8 cellular contexts compared by ENCODE assay signal in genomic region chr4:47031713-47032404, GRCh38. TPM values are rescaled to one million over a fixed set of nuclear protein-coding genes. Genes with fewer than 3 reads are reported as not detected.
A peak's percentile ranks its signal among the peaks of the same experiment; 100 is the strongest.
DNase-seq lines count a peak whose midpoint lies in the region; ATAC-seq and TF ChIP-seq lines count a peak whose summit lies in the region.

No MANE protein-coding gene starts in this region.

- H3K4ac ChIP-seq in neuronal stem cell (ENCODE audit: low read length): no peak overlapping the region

- H2AK5ac ChIP-seq in neuronal stem cell (ENCODE audit: low read depth, low read length): no peak overlapping the region

- H3K18ac ChIP-seq in neuronal stem cell (ENCODE audit: low read length): no peak overlapping the region

- H3K23ac ChIP-seq in neuronal stem cell (ENCODE audit: low read depth, low read length, poor library complexity): peak overlapping the region; percentile 17

- H3K9me3 ChIP-seq in fibroblast of lung (ENCODE audit: control insufficient read depth, insufficient read depth, low read depth, low read length) (no peaks in the 10 kb centered on the region), neuronal stem cell (replicated peaks in 1 of 2; ENCODE audit: control insufficient read depth in 2 of 2, insufficient read depth in 1 of 2, low read depth in 1 of 2, low read length in 2 of 2) (no peaks in the 10 kb centered on the region)

- H3K4me2 ChIP-seq in fibroblast of lung (ENCODE audit: extremely low read depth, insufficient read depth, low read length) (peak overlapping the region; percentile 76), neuronal stem cell (ENCODE audit: insufficient read depth, low read length, poor library complexity, severe bottlenecking) (peak overlapping the region; percentile 84)

- H2BK15ac ChIP-seq in neuronal stem cell (ENCODE audit: low read length): no peak overlapping the region

- H3K4me3 ChIP-seq in fibroblast of lung (replicated peaks in 1 of 4; ENCODE audit: control extremely low read depth in 1 of 4, insufficient read depth in 1 of 4, low read depth in 3 of 4, low read length in 4 of 4) (peak overlapping the region; percentile 38 to 84 (median 50)), neuronal stem cell (ENCODE audit: low read length in 2 of 2) (peak overlapping the region; percentile 40 to 87)

- H3K27me3 ChIP-seq in fibroblast of lung (ENCODE audit: control insufficient read depth, insufficient read depth, low read length) (peaks cover 4% of the 10 kb centered on the region), neuronal stem cell (ENCODE audit: control insufficient read depth in 3 of 3, insufficient read depth in 3 of 3, low read depth in 1 of 3, low read length in 3 of 3) (peaks cover 0 to 34% (median 4%) of the 10 kb centered on the region in 3 experiments)

- H2BK120ac ChIP-seq in neuronal stem cell (ENCODE audit: low read depth, low read length): no peak overlapping the region

- no peak overlapping the region for H2BK5ac ChIP-seq in neuronal stem cell (ENCODE audit: low read length)

- ATAC-seq in SK-N-SH treated with all-trans-retinoic acid at 6 μM for 48 hours: peak; percentile 29

- H3K79me2 ChIP-seq in fibroblast of lung (ENCODE audit: control insufficient read depth, insufficient read depth, low read length): no peaks in the 10 kb centered on the region

- TF ChIP-seq CTCF in fibroblast of lung (conservative IDR thresholded peaks at IDR 0.05 in 1 of 2, IDR thresholded peaks at IDR 0.05 in 1 of 2; ENCODE audit: low read depth in 1 of 2, low read length in 2 of 2): no peak

- H3K79me1 ChIP-seq in neuronal stem cell (ENCODE audit: low read depth, low read length): no peaks in the 10 kb centered on the region

- H4K91ac ChIP-seq in neuronal stem cell (ENCODE audit: low read depth, low read length, poor library complexity): no peak overlapping the region

- H2BK12ac ChIP-seq in neuronal stem cell (ENCODE audit: low read length): no peak overlapping the region

- no peak overlapping the region for H3K27ac ChIP-seq in fibroblast of lung (ENCODE audit: insufficient read depth, low read length)
- no peak overlapping the region for H3K27ac ChIP-seq in neuronal stem cell (replicated peaks; ENCODE audit: low read length)

- DNase-seq in activated effector memory CD4-positive, alpha-beta T cell treated with anti-CD3 and anti-CD28 coated beads, Interleukin-2, amount 50 U/mL, for 16 hours: peak; percentile 62
- no peak for DNase-seq in activated effector memory CD4-positive, alpha-beta T cell treated with Interleukin-2 at 50 U/mL for 16 hours
- DNase-seq in fibroblast of lung (ENCODE audit: low read depth in 2 of 2) (no peak), neuronal stem cell (ENCODE audit: low spot score) (no peak), germinal center (ENCODE audit: low spot score) (no peak), occipital lobe (lab: John Stamatoyannopoulos, UW) (no peak), T1000 (lab: John Stamatoyannopoulos, UW) (no peak)

- no peak overlapping the region for H4K8ac ChIP-seq in neuronal stem cell (ENCODE audit: low read depth, low read length)

- H3K4me1 ChIP-seq in fibroblast of lung (ENCODE audit: control insufficient read depth, extremely low read depth, insufficient read depth, low read length) (no peaks in the 10 kb centered on the region), neuronal stem cell (ENCODE audit: control insufficient read depth in 2 of 2, insufficient read depth in 1 of 2, low read depth in 1 of 2, low read length in 2 of 2) (peaks cover 2 to 10% of the 10 kb centered on the region in 2 donors)

- no peak overlapping the region for H3K9ac ChIP-seq in fibroblast of lung (ENCODE audit: insufficient read depth, low read length)
- no peak overlapping the region for H3K9ac ChIP-seq in neuronal stem cell (ENCODE audit: low read depth, low read length, poor library complexity)

- H2AFZ ChIP-seq in fibroblast of lung (ENCODE audit: low read length) (peak overlapping the region; percentile 58), neuronal stem cell (ENCODE audit: low read length) (peak overlapping the region; percentile 90)

- H3K36me3 ChIP-seq in fibroblast of lung (ENCODE audit: control insufficient read depth, insufficient read depth, low read length) (no peaks in the 10 kb centered on the region), neuronal stem cell (replicated peaks in 1 of 2; ENCODE audit: control insufficient read depth in 2 of 2, insufficient read depth in 2 of 2, low read length in 2 of 2) (no peaks in the 10 kb centered on the region)

- no peak overlapping the region for H3K14ac ChIP-seq in neuronal stem cell (ENCODE audit: low read length)

- no peaks in the 10 kb centered on the region for H4K20me1 ChIP-seq in fibroblast of lung (ENCODE audit: control insufficient read depth, extremely low read depth, insufficient read depth, low read length)

- WGBS in neuronal stem cell (ENCODE audit: extremely low coverage in 2 of 2, insufficient read length in 2 of 2, insufficient replicate concordance in 1 of 2), 2 donors: no CpG with 5 or more reads among the region's 19 CpGs

TF ChIP-seq in SK-N-SH treated with all-trans-retinoic acid at 6 μM for 48 hours, 23 proteins besides CTCF, POLR2A, EP300 and RAD21:
- TF ChIP-seq CSDC2 (CRISPR knock-in tag; IDR thresholded peaks at IDR 0.05): no peak
- TF ChIP-seq CREB5 (CRISPR knock-in tag; IDR thresholded peaks at IDR 0.05; ENCODE audit: low read depth): no peak
- TF ChIP-seq SNAI2 (CRISPR knock-in tag; IDR thresholded peaks at IDR 0.05): no peak
- no peak for TF ChIP-seq BACH2 (CRISPR knock-in tag; IDR thresholded peaks at IDR 0.05; ENCODE audit: borderline replicate concordance)
TF ChIP-seq in SK-N-SH treated with all-trans-retinoic acid at 6 μM for 48 hours: peak in this region for 0.

RNA-seq across cellular contexts. Expression of gene GABRB1, which starts 0.5 kb away (rescaled TPM):
- total RNA-seq in fibroblast of lung: 0.17 TPM in 1 of 2 replicates, not detected in the other
- polyA plus RNA-seq in fibroblast of lung: 0.05 and 0.23 TPM in 2 replicates
- polyA plus RNA-seq in fibroblast of lung (2012): 0.16 TPM in 1 of 2 replicates, not detected in the other
- 5.9 TPM in 1 of 2 replicates, not detected in the other for polyA minus RNA-seq in fibroblast of lung (ENCODE audit: low replicate concordance)
- polyA plus RNA-seq in neuronal stem cell (2013, experiment 1 of 2): 0.03 TPM
- 0.04 TPM for polyA plus RNA-seq in neuronal stem cell (2013, experiment 2 of 2)
- 158 TPM for total RNA-seq in occipital lobe

RNA-seq across cellular contexts. Expression of gene GABRA4, which starts 38.5 kb away (rescaled TPM):
- total RNA-seq in fibroblast of lung: not detected in 2 replicates
- polyA plus RNA-seq in fibroblast of lung: not detected in 2 replicates
- not detected in 2 replicates for polyA plus RNA-seq in fibroblast of lung (2012)
- not detected in 2 replicates for polyA minus RNA-seq in fibroblast of lung (ENCODE audit: low replicate concordance)
- polyA plus RNA-seq in neuronal stem cell (2013, experiment 1 of 2): not detected
- polyA plus RNA-seq in neuronal stem cell (2013, experiment 2 of 2): not detected
- 50.4 TPM for total RNA-seq in occipital lobe

Comparison
In these comparisons a context has a peak if more than half of its experiments do, and no peak if none do; other contexts are left out.
1. RNA of gene GABRB1, which starts 0.5 kb away (total RNA-seq): 158 TPM in occipital lobe (single experiment); 0.17 TPM in fibroblast of lung; every median in the first group is over 100 times any median in the second.
2. RNA of gene GABRA4, which starts 38.5 kb away (total RNA-seq): 50.4 TPM in occipital lobe (single experiment); not detected in fibroblast of lung; every median in the first group is over 10 times any median in the second.